ENCODE assay signal across 1 cellular context in the genomic region with DNA sequence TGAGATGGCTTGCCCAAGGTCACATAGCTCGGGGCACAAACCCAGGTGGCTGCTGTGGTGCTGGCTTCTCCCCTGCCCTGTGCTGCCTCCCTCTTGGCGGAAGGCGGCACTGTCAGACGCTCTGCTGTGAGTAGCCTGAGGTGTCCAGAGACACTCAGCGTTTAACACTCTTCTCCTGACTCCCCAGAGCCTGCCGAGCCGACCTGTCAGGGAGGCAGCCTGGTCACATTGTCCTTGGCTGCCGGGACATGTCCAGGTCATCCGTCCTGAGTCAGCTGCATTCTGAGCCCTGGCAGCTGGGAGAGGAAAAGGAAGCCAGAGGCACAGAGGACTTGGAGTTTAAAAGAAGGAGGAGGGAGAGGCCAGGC.
TF ChIP-seq lines count a peak whose summit lies in the region.

No MANE protein-coding gene starts in this region.

TF ChIP-seq in K562, 482 proteins besides CTCF, POLR2A, EP300 and RAD21:
- TF ChIP-seq ZNF217 (CRISPR knock-in tag; IDR thresholded peaks at IDR 0.05) (no peak), CBX2 (IDR thresholded peaks at IDR 0.05; ENCODE audit: insufficient read depth, low read length, poor library complexity, severe bottlenecking) (no peak), ETV5 (CRISPR knock-in tag; IDR thresholded peaks at IDR 0.05; ENCODE audit: low read depth) (no peak), TAF9B (IDR thresholded peaks at IDR 0.05; ENCODE audit: partially characterized antibody) (no peak), FOXK1 (CRISPR knock-in tag; IDR thresholded peaks at IDR 0.05; ENCODE audit: borderline replicate concordance) (no peak), MAX (CRISPR knock-in tag; IDR thresholded peaks at IDR 0.05) (no peak), SMARCA5 (IDR thresholded peaks at IDR 0.05) (no peak), SUPT5H (IDR thresholded peaks at IDR 0.05) (no peak), MTF1 (CRISPR knock-in tag; IDR thresholded peaks at IDR 0.05; ENCODE audit: borderline replicate concordance) (no peak), HDAC8 (tag; IDR thresholded peaks at IDR 0.05) (no peak), KDM2B (CRISPR knock-in tag; IDR thresholded peaks at IDR 0.05) (no peak), ZBTB8A (IDR thresholded peaks at IDR 0.05; ENCODE audit: partially characterized antibody) (no peak), EP400 (IDR thresholded peaks at IDR 0.05) (no peak), NFXL1 (CRISPR knock-in tag; IDR thresholded peaks at IDR 0.05) (no peak), ARID3A (IDR thresholded peaks at IDR 0.05; ENCODE audit: borderline replicate concordance, low read depth, low read length) (no peak), BCL6 (CRISPR knock-in tag; IDR thresholded peaks at IDR 0.05) (no peak)
- TF ChIP-seq, protein P1, sequence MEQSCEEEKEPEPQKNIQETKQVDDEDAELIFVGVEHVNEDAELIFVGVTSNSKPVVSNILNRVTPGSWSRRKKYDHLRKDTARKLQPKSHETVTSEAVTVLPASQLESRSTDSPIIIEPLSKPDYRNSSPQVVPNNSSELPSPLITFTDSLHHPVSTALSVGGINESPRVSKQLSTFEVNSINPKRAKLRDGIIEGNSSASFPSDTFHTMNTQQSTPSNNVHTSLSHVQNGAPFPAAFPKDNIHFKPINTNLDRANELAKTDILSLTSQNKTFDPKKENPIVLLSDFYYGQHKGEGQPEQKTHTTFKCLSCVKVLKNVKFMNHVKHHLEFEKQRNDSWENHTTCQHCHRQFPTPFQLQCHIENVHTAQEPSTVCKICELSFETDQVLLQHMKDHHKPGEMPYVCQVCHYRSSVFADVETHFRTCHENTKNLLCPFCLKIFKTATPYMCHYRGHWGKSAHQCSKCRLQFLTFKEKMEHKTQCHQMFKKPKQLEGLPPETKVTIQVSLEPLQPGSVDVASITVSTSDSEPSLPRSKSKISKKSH (CRISPR knock-in tag; IDR thresholded peaks at IDR 0.05), result no peak
- TF ChIP-seq, protein P2, sequence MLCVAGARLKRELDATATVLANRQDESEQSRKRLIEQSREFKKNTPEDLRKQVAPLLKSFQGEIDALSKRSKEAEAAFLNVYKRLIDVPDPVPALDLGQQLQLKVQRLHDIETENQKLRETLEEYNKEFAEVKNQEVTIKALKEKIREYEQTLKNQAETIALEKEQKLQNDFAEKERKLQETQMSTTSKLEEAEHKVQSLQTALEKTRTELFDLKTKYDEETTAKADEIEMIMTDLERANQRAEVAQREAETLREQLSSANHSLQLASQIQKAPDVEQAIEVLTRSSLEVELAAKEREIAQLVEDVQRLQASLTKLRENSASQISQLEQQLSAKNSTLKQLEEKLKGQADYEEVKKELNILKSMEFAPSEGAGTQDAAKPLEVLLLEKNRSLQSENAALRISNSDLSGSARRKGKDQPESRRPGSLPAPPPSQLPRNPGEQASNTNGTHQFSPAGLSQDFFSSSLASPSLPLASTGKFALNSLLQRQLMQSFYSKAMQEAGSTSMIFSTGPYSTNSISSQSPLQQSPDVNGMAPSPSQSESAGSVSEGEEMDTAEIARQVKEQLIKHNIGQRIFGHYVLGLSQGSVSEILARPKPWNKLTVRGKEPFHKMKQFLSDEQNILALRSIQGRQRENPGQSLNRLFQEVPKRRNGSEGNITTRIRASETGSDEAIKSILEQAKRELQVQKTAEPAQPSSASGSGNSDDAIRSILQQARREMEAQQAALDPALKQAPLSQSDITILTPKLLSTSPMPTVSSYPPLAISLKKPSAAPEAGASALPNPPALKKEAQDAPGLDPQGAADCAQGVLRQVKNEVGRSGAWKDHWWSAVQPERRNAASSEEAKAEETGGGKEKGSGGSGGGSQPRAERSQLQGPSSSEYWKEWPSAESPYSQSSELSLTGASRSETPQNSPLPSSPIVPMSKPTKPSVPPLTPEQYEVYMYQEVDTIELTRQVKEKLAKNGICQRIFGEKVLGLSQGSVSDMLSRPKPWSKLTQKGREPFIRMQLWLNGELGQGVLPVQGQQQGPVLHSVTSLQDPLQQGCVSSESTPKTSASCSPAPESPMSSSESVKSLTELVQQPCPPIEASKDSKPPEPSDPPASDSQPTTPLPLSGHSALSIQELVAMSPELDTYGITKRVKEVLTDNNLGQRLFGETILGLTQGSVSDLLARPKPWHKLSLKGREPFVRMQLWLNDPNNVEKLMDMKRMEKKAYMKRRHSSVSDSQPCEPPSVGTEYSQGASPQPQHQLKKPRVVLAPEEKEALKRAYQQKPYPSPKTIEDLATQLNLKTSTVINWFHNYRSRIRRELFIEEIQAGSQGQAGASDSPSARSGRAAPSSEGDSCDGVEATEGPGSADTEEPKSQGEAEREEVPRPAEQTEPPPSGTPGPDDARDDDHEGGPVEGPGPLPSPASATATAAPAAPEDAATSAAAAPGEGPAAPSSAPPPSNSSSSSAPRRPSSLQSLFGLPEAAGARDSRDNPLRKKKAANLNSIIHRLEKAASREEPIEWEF (CRISPR knock-in tag; IDR thresholded peaks at IDR 0.05), result no peak
